ENCODE assay signal across 1 cellular context in the genomic region with DNA sequence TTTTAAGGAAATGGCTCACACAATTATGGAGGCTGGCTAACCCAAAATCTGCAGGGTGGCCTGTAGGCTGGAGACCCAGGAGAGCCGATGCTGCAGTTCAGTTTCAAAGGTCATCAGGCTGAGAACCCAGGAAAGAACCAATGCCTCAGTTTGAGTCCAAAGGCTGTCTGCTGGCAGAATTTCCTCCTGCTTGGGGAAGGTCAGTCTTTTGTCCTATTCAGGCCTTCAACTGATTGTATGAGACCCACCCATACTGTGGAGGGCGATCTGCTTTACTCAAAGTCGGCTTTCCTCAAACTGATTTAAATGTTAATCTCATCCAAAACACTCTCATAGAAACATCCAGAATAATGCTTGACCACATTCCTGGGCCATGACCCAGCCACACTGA.
A peak's percentile ranks its signal among the peaks of the same experiment; 100 is the strongest.
TF ChIP-seq lines count a peak whose summit lies in the region.

No MANE protein-coding gene starts in this region.

TF ChIP-seq in K562, 482 proteins besides CTCF, POLR2A, EP300 and RAD21:
- peak; percentile 90 for TF ChIP-seq ZNF134 (CRISPR knock-in tag; conservative IDR thresholded peaks at IDR 0.05)
- TF ChIP-seq PYGO2 (tag; IDR thresholded peaks at IDR 0.05), result no peak
